Comparison of ENCODE assay signal across 13 cellular contexts in the genomic region with DNA sequence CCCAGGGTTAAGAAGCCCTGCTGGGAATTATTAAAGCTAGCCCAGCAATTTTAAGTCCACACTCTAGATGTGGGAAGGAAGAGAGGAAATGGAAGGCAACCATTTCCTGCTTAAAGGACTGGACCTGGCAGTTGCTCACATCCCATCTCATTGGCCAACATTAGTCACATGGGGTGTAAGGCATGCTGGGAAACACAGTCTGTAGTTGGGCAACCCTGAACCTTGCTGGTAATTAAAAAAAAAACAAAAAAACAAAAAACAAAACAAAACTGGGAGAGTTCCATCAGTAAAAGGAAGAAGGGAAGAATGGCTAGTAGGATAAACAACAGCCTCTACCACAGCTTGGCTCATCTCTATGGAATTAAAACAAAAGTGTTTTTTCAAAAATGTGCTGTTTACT.
A peak's percentile ranks its signal among the peaks of the same experiment; 100 is the strongest.
DNase-seq lines count a peak whose midpoint lies in the region; ATAC-seq and TF ChIP-seq lines count a peak whose summit lies in the region.
"Had no signal": no experiment of that assay in that cellular context is flagged by ENCODE, and none has a peak within 500 bp of the region (broad histone marks: within the 10 kb centered on the region; RNA-seq: fewer than 3 reads in every experiment).

No MANE protein-coding gene starts in this region.

- H3K36me3 ChIP-seq in gastrocnemius medialis, result no peaks in the 10 kb centered on the region

- no peak for TF ChIP-seq POLR2A in gastrocnemius medialis (IDR thresholded peaks at IDR 0.05)

- H3K27ac Mint-ChIP-seq in type B pancreatic cell, result no peak overlapping the region
- H3K27ac Mint-ChIP-seq: stimulated activated effector memory CD8-positive, alpha-beta T cell treated with anti-CD3 and anti-CD28 coated beads, Interleukin-12 subunit alpha, Interleukin-12 subunit beta, amount 100 ng/mL, for 72 hours had no signal

- H3K4me3 ChIP-seq in fibroblast of villous mesenchyme (ENCODE audit: low read depth, low read length) (no peak overlapping the region), gastrocnemius medialis (no peak overlapping the region)

- DNase-seq in ELR (ENCODE audit: low read depth), result peak; percentile 36
- DNase-seq in RKO (ENCODE audit: low spot score), result peak; percentile 21
- DNase-seq in fibroblast of villous mesenchyme (ENCODE audit: low read depth), result peak; percentile 84
- DNase-seq in gastrocnemius medialis, result no peak
- no peak for DNase-seq in activated CD8-positive, alpha-beta memory T cell treated with anti-CD3 and anti-CD28 coated beads, Interleukin-2, amount 50 U/mL, for 4 hours
- DNase-seq in type B pancreatic cell (ENCODE audit: extremely low spot score, unreplicated experiment), result no peak
- no peak for DNase-seq in DMS153 (lab: John Stamatoyannopoulos, UW)
- DNase-seq: activated CD4-positive, CD25-positive, alpha-beta regulatory T cell treated with anti-CD3 and anti-CD28 coated beads, Interleukin-2, amount 50 U/mL, for 72 hours; NCI-H1417 treated with DMSO at 0.1 percent for 48 hours; stimulated activated CD4-positive, alpha-beta T cell treated with anti-CD3 and anti-CD28 coated beads, Interleukin-1b, Interleukin-23, amount 100 ng/mL, for 48 hours had no signal

- ATAC-seq in gastrocnemius medialis (no peak), GM18868 (IDR thresholded peaks at IDR 0.05; ENCODE audit: unreplicated experiment) (no peak)
- ATAC-seq: esophagus mucosa; stimulated activated effector memory CD8-positive, alpha-beta T cell treated with anti-CD3 and anti-CD28 coated beads, Interleukin-12 subunit alpha, Interleukin-12 subunit beta, amount 100 ng/mL, for 72 hours had no signal

- H3K27ac ChIP-seq in gastrocnemius medialis, result peak overlapping the region; percentile 76 to 92 (median 87)

- H3K9me3 Mint-ChIP-seq in type B pancreatic cell, result no peaks in the 10 kb centered on the region
- H3K9me3 Mint-ChIP-seq: stimulated activated effector memory CD8-positive, alpha-beta T cell treated with anti-CD3 and anti-CD28 coated beads, Interleukin-12 subunit alpha, Interleukin-12 subunit beta, amount 100 ng/mL, for 72 hours had no signal

- H3K4me1 ChIP-seq in gastrocnemius medialis, result peaks cover 27 to 28% of the 10 kb centered on the region in 2 donors

- no peaks in the 10 kb centered on the region for H3K9me3 ChIP-seq in gastrocnemius medialis

- TF ChIP-seq CTCF in fibroblast of villous mesenchyme (IDR thresholded peaks at IDR 0.05; ENCODE audit: insufficient read depth, low read depth, low read length) (no peak), gastrocnemius medialis (IDR thresholded peaks at IDR 0.05 in 4 of 5, conservative IDR thresholded peaks at IDR 0.05 in 1 of 5) (no peak), type B pancreatic cell (conservative IDR thresholded peaks at IDR 0.05) (no peak)

- H3K27me3 Mint-ChIP-seq in type B pancreatic cell, result no peaks in the 10 kb centered on the region

- peaks cover 27% of the 10 kb centered on the region for H3K4me1 Mint-ChIP-seq in type B pancreatic cell (ENCODE audit: unreplicated experiment)

- intact Hi-C loops in gastrocnemius medialis (cut with DNase I; ENCODE audit: low total_unique reads), result loop anchor here (2.0 to 5.0 kb wide), 2 partner anchors 40 to 135 kb away; a partner anchor contains a TSS

- in situ Hi-C loops in gastrocnemius medialis (cut with MboI; ENCODE audit: low sequenced_read_pairs in 4 of 4), result loop anchor here in 1 of 4 donors (25.0 kb wide), 1 partner anchor 120 kb away; no protein-coding TSS in a partner anchor

- no peaks in the 10 kb centered on the region for H3K36me3 Mint-ChIP-seq in type B pancreatic cell
- H3K36me3 Mint-ChIP-seq: stimulated activated effector memory CD8-positive, alpha-beta T cell treated with anti-CD3 and anti-CD28 coated beads, Interleukin-12 subunit alpha, Interleukin-12 subunit beta, amount 100 ng/mL, for 72 hours had no signal

- no peaks in the 10 kb centered on the region for H3K27me3 ChIP-seq in gastrocnemius medialis

- no peak overlapping the region for H3K4me3 Mint-ChIP-seq in type B pancreatic cell
- H3K4me3 Mint-ChIP-seq: stimulated activated effector memory CD8-positive, alpha-beta T cell treated with anti-CD3 and anti-CD28 coated beads, Interleukin-12 subunit alpha, Interleukin-12 subunit beta, amount 100 ng/mL, for 72 hours had no signal

Comparison
In these comparisons a context has a peak if more than half of its experiments do, and no peak if none do; other contexts are left out.
1. DNase-seq: peak in ELR (single experiment), RKO (single experiment) and fibroblast of villous mesenchyme (single experiment); none in gastrocnemius medialis (0 of 2), activated CD8-positive, alpha-beta memory T cell treated with anti-CD3 and anti-CD28 coated beads, Interleukin-2, amount 50 U/mL, for 4 hours (single experiment), type B pancreatic cell (single experiment) and DMS153 (single experiment).